In genomic region chr20:10711903-10712373, GRCh38 we compare ENCODE assay signal across 1 cellular context.
TF ChIP-seq lines count a peak whose summit lies in the region.

No MANE protein-coding gene starts in this region.

TF ChIP-seq in HepG2, 621 proteins besides CTCF, POLR2A, EP300 and RAD21 (continued from another document and continues in another):
- TF ChIP-seq ARID5B (CRISPR knock-in tag; IDR thresholded peaks at IDR 0.05) (peak; percentile 47; the same call in 1 of the 2 replicates), FOXP1 (IDR thresholded peaks at IDR 0.05) (no peak), FOXP1 (CRISPR knock-in tag; IDR thresholded peaks at IDR 0.05) (peak; percentile 65; the same call in 1 of the 2 replicates), AKAP8 (CRISPR knock-in tag; IDR thresholded peaks at IDR 0.05) (no peak), ZKSCAN5 (CRISPR knock-in tag; IDR thresholded peaks at IDR 0.05) (no peak), ZNF75D (CRISPR knock-in tag; IDR thresholded peaks at IDR 0.05; ENCODE audit: borderline replicate concordance) (no peak), FOXK2 (IDR thresholded peaks at IDR 0.05) (no peak), BRD4 (CRISPR knock-in tag; IDR thresholded peaks at IDR 0.05) (no peak), ZNF564 (CRISPR knock-in tag; IDR thresholded peaks at IDR 0.05) (no peak), ZNF407 (CRISPR knock-in tag; IDR thresholded peaks at IDR 0.05; ENCODE audit: not compliant biosample characterization) (no peak), HDAC1 (CRISPR knock-in tag; IDR thresholded peaks at IDR 0.05) (no peak), FOXA3 (CRISPR knock-in tag; IDR thresholded peaks at IDR 0.05) (peak; percentile 77), MYNN (CRISPR knock-in tag; IDR thresholded peaks at IDR 0.05; ENCODE audit: low read depth) (no peak), PITX1 (CRISPR knock-in tag; IDR thresholded peaks at IDR 0.05) (no peak), ZNF713 (CRISPR knock-in tag; IDR thresholded peaks at IDR 0.05) (no peak), TCF7L2 (IDR thresholded peaks at IDR 0.05; ENCODE audit: low read depth, low read length) (no peak), THAP7 (CRISPR knock-in tag; IDR thresholded peaks at IDR 0.05) (no peak), HNRNPH1 (optimal IDR thresholded peaks at IDR 0.05; ENCODE audit: low read depth, low read length) (no peak), KLF9 (CRISPR knock-in tag; IDR thresholded peaks at IDR 0.05; ENCODE audit: low read depth) (no peak), MED8 (CRISPR knock-in tag; IDR thresholded peaks at IDR 0.05; ENCODE audit: insufficient replicate concordance) (no peak), E2F1 (CRISPR knock-in tag; IDR thresholded peaks at IDR 0.05) (no peak), EHMT2 (IDR thresholded peaks at IDR 0.05; ENCODE audit: borderline replicate concordance, low read depth, low read length) (no peak), ZNF12 (CRISPR knock-in tag; IDR thresholded peaks at IDR 0.05) (no peak), ZNF597 (CRISPR knock-in tag; IDR thresholded peaks at IDR 0.05) (no peak), DBP (CRISPR knock-in tag; IDR thresholded peaks at IDR 0.05; ENCODE audit: not compliant biosample characterization) (no peak), ZNF780A (CRISPR knock-in tag; IDR thresholded peaks at IDR 0.05) (no peak), ZNF576 (CRISPR knock-in tag; IDR thresholded peaks at IDR 0.05) (no peak), SP2 (CRISPR knock-in tag; IDR thresholded peaks at IDR 0.05) (no peak), PBX3 (CRISPR knock-in tag; IDR thresholded peaks at IDR 0.05; ENCODE audit: borderline replicate concordance) (no peak), SRSF9 (IDR thresholded peaks at IDR 0.05; ENCODE audit: borderline replicate concordance, insufficient read depth, low read depth, low read length, poor library complexity, severe bottlenecking) (no peak), KLF6 (CRISPR knock-in tag; IDR thresholded peaks at IDR 0.05) (no peak), IKZF5 (CRISPR knock-in tag; IDR thresholded peaks at IDR 0.05) (no peak; the same call in 1 of the 2 replicates), ZNF691 (CRISPR knock-in tag; IDR thresholded peaks at IDR 0.05; ENCODE audit: borderline replicate concordance, low read depth) (no peak), ATF1 (CRISPR knock-in tag; IDR thresholded peaks at IDR 0.05) (no peak), TRIM24 (CRISPR knock-in tag; IDR thresholded peaks at IDR 0.05) (no peak), GLI4 (CRISPR knock-in tag; IDR thresholded peaks at IDR 0.05; ENCODE audit: borderline replicate concordance) (no peak), PAXIP1 (CRISPR knock-in tag; conservative IDR thresholded peaks at IDR 0.05) (no peak; the same call in 1 of the 2 replicates)
